1 cellular context compared by ENCODE assay signal in the genomic region with DNA sequence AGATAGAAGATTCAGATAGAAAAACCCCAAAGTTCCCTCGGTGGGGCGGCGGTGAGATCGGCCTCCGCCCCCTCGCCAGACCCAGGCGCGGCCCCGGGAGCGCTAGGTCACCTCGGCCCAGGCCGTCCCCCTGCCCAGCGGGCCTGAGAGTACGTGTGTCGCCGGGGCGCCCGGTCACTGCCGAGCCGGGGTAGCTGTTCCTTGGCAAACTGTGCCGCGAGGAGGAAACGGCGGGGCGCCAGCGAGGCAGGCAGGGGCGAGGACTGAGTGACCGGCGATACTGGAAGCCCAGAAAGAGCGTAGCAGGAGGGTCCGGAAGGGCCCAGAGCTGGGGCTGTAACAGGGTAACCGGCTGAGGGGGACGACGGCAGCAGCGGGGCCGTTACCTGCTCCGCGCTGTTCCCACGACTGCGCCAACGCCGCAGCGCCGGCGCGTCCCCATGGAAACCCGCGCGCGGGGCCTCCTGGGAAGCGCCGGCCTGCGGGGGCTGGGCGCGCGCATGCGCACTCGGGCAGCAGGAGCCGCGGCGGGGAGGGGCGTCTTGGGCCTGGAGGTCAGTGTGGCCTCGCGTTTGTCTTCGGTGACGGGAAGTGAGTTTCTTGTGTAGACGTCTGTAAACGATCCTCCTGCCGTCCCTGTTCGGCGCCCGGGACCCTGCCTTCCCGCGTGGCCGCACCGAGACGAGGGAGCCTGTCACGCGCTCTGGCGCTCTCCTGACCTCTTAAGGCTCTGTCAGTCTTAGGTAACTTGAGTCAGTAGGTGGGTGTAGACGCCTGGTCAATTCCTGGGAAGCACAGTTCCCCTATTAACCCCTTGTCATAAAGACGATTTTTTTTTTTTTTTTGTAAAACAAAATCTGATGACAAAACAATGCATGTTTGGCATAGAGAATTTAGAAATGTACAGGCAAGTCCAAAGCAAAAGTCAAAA.
TF ChIP-seq lines count a peak whose summit lies in the region.

A gene (minus strand): TSS at position 440 of the 931 bp plus-strand sequence. CDS start 17,285 bp downstream, outside the sequence.

TF ChIP-seq in GM12878, 131 proteins besides CTCF, POLR2A, EP300 and RAD21 (continued from another document and continues in another):
- TF ChIP-seq, protein P1, sequence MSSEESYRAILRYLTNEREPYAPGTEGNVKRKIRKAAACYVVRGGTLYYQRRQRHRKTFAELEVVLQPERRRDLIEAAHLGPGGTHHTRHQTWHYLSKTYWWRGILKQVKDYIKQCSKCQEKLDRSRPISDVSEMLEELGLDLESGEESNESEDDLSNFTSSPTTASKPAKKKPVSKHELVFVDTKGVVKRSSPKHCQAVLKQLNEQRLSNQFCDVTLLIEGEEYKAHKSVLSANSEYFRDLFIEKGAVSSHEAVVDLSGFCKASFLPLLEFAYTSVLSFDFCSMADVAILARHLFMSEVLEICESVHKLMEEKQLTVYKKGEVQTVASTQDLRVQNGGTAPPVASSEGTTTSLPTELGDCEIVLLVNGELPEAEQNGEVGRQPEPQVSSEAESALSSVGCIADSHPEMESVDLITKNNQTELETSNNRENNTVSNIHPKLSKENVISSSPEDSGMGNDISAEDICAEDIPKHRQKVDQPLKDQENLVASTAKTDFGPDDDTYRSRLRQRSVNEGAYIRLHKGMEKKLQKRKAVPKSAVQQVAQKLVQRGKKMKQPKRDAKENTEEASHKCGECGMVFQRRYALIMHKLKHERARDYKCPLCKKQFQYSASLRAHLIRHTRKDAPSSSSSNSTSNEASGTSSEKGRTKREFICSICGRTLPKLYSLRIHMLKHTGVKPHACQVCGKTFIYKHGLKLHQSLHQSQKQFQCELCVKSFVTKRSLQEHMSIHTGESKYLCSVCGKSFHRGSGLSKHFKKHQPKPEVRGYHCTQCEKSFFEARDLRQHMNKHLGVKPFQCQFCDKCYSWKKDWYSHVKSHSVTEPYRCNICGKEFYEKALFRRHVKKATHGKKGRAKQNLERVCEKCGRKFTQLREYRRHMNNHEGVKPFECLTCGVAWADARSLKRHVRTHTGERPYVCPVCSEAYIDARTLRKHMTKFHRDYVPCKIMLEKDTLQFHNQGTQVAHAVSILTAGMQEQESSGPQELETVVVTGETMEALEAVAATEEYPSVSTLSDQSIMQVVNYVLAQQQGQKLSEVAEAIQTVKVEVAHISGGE (CRISPR knock-in tag; IDR thresholded peaks at IDR 0.05): no peak
- no peak for TF ChIP-seq MTA2 (IDR thresholded peaks at IDR 0.05; ENCODE audit: low read depth)
- no peak for TF ChIP-seq FOXK2 (IDR thresholded peaks at IDR 0.05)
- TF ChIP-seq, protein P2, sequence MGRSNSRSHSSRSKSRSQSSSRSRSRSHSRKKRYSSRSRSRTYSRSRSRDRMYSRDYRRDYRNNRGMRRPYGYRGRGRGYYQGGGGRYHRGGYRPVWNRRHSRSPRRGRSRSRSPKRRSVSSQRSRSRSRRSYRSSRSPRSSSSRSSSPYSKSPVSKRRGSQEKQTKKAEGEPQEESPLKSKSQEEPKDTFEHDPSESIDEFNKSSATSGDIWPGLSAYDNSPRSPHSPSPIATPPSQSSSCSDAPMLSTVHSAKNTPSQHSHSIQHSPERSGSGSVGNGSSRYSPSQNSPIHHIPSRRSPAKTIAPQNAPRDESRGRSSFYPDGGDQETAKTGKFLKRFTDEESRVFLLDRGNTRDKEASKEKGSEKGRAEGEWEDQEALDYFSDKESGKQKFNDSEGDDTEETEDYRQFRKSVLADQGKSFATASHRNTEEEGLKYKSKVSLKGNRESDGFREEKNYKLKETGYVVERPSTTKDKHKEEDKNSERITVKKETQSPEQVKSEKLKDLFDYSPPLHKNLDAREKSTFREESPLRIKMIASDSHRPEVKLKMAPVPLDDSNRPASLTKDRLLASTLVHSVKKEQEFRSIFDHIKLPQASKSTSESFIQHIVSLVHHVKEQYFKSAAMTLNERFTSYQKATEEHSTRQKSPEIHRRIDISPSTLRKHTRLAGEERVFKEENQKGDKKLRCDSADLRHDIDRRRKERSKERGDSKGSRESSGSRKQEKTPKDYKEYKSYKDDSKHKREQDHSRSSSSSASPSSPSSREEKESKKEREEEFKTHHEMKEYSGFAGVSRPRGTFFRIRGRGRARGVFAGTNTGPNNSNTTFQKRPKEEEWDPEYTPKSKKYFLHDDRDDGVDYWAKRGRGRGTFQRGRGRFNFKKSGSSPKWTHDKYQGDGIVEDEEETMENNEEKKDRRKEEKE (IDR thresholded peaks at IDR 0.05): no peak
- TF ChIP-seq BMI1 (IDR thresholded peaks at IDR 0.05; ENCODE audit: borderline replicate concordance): peak; percentile 88
- TF ChIP-seq SPI1 (IDR thresholded peaks at IDR 0.05; ENCODE audit: borderline replicate concordance, insufficient read depth, low read depth, low read length): peak; percentile 30; the same call in 1 of the 2 replicates
- TF ChIP-seq ZBED1 (IDR thresholded peaks at IDR 0.05; ENCODE audit: borderline replicate concordance): no peak
- TF ChIP-seq ZNF384 (IDR thresholded peaks at IDR 0.05; ENCODE audit: borderline replicate concordance, low read depth, low read length): no peak
- TF ChIP-seq, protein P3, sequence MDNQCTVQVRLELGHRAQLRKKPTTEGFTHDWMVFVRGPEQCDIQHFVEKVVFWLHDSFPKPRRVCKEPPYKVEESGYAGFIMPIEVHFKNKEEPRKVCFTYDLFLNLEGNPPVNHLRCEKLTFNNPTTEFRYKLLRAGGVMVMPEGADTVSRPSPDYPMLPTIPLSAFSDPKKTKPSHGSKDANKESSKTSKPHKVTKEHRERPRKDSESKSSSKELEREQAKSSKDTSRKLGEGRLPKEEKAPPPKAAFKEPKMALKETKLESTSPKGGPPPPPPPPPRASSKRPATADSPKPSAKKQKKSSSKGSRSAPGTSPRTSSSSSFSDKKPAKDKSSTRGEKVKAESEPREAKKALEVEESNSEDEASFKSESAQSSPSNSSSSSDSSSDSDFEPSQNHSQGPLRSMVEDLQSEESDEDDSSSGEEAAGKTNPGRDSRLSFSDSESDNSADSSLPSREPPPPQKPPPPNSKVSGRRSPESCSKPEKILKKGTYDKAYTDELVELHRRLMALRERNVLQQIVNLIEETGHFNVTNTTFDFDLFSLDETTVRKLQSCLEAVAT (IDR thresholded peaks at IDR 0.05): no peak
- TF ChIP-seq MTA3 (IDR thresholded peaks at IDR 0.05; ENCODE audit: borderline replicate concordance, low read length): no peak
- TF ChIP-seq PAX8 (IDR thresholded peaks at IDR 0.05): no peak
- TF ChIP-seq NFYA (IDR thresholded peaks at IDR 0.05; ENCODE audit: borderline replicate concordance, low read depth, low read length): no peak
- TF ChIP-seq, protein P4, sequence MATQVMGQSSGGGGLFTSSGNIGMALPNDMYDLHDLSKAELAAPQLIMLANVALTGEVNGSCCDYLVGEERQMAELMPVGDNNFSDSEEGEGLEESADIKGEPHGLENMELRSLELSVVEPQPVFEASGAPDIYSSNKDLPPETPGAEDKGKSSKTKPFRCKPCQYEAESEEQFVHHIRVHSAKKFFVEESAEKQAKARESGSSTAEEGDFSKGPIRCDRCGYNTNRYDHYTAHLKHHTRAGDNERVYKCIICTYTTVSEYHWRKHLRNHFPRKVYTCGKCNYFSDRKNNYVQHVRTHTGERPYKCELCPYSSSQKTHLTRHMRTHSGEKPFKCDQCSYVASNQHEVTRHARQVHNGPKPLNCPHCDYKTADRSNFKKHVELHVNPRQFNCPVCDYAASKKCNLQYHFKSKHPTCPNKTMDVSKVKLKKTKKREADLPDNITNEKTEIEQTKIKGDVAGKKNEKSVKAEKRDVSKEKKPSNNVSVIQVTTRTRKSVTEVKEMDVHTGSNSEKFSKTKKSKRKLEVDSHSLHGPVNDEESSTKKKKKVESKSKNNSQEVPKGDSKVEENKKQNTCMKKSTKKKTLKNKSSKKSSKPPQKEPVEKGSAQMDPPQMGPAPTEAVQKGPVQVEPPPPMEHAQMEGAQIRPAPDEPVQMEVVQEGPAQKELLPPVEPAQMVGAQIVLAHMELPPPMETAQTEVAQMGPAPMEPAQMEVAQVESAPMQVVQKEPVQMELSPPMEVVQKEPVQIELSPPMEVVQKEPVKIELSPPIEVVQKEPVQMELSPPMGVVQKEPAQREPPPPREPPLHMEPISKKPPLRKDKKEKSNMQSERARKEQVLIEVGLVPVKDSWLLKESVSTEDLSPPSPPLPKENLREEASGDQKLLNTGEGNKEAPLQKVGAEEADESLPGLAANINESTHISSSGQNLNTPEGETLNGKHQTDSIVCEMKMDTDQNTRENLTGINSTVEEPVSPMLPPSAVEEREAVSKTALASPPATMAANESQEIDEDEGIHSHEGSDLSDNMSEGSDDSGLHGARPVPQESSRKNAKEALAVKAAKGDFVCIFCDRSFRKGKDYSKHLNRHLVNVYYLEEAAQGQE (IDR thresholded peaks at IDR 0.05; ENCODE audit: low read depth, low read length): no peak
- 0 out of 2 replicates have a peak, but pooled peaks have one; percentile 3 for TF ChIP-seq CREM (IDR thresholded peaks at IDR 0.05; ENCODE audit: low read depth)
- TF ChIP-seq, protein P5, sequence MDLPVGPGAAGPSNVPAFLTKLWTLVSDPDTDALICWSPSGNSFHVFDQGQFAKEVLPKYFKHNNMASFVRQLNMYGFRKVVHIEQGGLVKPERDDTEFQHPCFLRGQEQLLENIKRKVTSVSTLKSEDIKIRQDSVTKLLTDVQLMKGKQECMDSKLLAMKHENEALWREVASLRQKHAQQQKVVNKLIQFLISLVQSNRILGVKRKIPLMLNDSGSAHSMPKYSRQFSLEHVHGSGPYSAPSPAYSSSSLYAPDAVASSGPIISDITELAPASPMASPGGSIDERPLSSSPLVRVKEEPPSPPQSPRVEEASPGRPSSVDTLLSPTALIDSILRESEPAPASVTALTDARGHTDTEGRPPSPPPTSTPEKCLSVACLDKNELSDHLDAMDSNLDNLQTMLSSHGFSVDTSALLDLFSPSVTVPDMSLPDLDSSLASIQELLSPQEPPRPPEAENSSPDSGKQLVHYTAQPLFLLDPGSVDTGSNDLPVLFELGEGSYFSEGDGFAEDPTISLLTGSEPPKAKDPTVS (IDR thresholded peaks at IDR 0.05; ENCODE audit: low read depth, low read length): no peak
- TF ChIP-seq, protein P6, sequence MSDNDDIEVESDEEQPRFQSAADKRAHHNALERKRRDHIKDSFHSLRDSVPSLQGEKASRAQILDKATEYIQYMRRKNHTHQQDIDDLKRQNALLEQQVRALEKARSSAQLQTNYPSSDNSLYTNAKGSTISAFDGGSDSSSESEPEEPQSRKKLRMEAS (IDR thresholded peaks at IDR 0.05; ENCODE audit: low read depth, low read length): peak; percentile 26; the same call in 1 of the 2 replicates
- peak; percentile 88 for TF ChIP-seq ZNF207 (IDR thresholded peaks at IDR 0.05; ENCODE audit: borderline replicate concordance)
- no peak for TF ChIP-seq HDGF (IDR thresholded peaks at IDR 0.05)
- peak in 1 of 2 experiments; percentile 48; a peak in 1 of 4 replicates for TF ChIP-seq BHLHE40 (IDR thresholded peaks at IDR 0.05; ENCODE audit: borderline replicate concordance in 1 of 2, low read depth in 2 of 2, low read length in 1 of 2)
- no peak for TF ChIP-seq MEF2A (IDR thresholded peaks at IDR 0.05; ENCODE audit: insufficient read depth, low read depth, low read length)
- 0 out of 2 replicates have a peak, but pooled peaks have one; percentile 26 for TF ChIP-seq RUNX3 (IDR thresholded peaks at IDR 0.05; ENCODE audit: low read length)
- TF ChIP-seq KLF5 (IDR thresholded peaks at IDR 0.05; ENCODE audit: partially characterized antibody): peak; percentile 80
- TF ChIP-seq SMARCA5 (IDR thresholded peaks at IDR 0.05): no peak
- TF ChIP-seq, protein P7, sequence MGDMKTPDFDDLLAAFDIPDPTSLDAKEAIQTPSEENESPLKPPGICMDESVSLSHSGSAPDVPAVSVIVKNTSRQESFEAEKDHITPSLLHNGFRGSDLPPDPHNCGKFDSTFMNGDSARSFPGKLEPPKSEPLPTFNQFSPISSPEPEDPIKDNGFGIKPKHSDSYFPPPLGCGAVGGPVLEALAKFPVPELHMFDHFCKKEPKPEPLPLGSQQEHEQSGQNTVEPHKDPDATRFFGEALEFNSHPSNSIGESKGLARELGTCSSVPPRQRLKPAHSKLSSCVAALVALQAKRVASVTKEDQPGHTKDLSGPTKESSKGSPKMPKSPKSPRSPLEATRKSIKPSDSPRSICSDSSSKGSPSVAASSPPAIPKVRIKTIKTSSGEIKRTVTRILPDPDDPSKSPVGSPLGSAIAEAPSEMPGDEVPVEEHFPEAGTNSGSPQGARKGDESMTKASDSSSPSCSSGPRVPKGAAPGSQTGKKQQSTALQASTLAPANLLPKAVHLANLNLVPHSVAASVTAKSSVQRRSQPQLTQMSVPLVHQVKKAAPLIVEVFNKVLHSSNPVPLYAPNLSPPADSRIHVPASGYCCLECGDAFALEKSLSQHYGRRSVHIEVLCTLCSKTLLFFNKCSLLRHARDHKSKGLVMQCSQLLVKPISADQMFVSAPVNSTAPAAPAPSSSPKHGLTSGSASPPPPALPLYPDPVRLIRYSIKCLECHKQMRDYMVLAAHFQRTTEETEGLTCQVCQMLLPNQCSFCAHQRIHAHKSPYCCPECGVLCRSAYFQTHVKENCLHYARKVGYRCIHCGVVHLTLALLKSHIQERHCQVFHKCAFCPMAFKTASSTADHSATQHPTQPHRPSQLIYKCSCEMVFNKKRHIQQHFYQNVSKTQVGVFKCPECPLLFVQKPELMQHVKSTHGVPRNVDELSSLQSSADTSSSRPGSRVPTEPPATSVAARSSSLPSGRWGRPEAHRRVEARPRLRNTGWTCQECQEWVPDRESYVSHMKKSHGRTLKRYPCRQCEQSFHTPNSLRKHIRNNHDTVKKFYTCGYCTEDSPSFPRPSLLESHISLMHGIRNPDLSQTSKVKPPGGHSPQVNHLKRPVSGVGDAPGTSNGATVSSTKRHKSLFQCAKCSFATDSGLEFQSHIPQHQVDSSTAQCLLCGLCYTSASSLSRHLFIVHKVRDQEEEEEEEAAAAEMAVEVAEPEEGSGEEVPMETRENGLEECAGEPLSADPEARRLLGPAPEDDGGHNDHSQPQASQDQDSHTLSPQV (IDR thresholded peaks at IDR 0.05): no peak
- peak; percentile 91 for TF ChIP-seq LARP7 (IDR thresholded peaks at IDR 0.05)
- 0 out of 2 replicates have a peak, but pooled peaks have one; percentile 60 for TF ChIP-seq STAT1 (conservative IDR thresholded peaks at IDR 0.05)
- peak; percentile 84 for TF ChIP-seq IKZF1 (conservative IDR thresholded peaks at IDR 0.05)
- TF ChIP-seq, protein P8, sequence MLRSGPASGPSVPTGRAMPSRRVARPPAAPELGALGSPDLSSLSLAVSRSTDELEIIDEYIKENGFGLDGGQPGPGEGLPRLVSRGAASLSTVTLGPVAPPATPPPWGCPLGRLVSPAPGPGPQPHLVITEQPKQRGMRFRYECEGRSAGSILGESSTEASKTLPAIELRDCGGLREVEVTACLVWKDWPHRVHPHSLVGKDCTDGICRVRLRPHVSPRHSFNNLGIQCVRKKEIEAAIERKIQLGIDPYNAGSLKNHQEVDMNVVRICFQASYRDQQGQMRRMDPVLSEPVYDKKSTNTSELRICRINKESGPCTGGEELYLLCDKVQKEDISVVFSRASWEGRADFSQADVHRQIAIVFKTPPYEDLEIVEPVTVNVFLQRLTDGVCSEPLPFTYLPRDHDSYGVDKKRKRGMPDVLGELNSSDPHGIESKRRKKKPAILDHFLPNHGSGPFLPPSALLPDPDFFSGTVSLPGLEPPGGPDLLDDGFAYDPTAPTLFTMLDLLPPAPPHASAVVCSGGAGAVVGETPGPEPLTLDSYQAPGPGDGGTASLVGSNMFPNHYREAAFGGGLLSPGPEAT (IDR thresholded peaks at IDR 0.05; ENCODE audit: low read depth): no peak
- no peak for TF ChIP-seq IRF4 (IDR thresholded peaks at IDR 0.05; ENCODE audit: low read depth, low read length)
- peak; percentile 92 for TF ChIP-seq MXI1 (IDR thresholded peaks at IDR 0.05; ENCODE audit: low read depth, low read length)
- 0 out of 2 replicates have a peak, but pooled peaks have one; percentile 32 for TF ChIP-seq SMAD5 (IDR thresholded peaks at IDR 0.05; ENCODE audit: low read depth)
- peak; percentile 90 for TF ChIP-seq NR2F1 (conservative IDR thresholded peaks at IDR 0.05)
- TF ChIP-seq HCFC1 (IDR thresholded peaks at IDR 0.05; ENCODE audit: low read length): peak; percentile 41
- TF ChIP-seq NR2C1 (IDR thresholded peaks at IDR 0.05): peak; percentile 41; the same call in 1 of the 2 replicates
- TF ChIP-seq SRF (IDR thresholded peaks at IDR 0.05; ENCODE audit: low read depth in 2 of 2, low read length in 2 of 2): no peak
